ENCODE assay signal across 20 cellular contexts in genomic region chr16:70711211-70711978, GRCh38. TPM values are rescaled to one million over a fixed set of nuclear protein-coding genes. Genes with fewer than 3 reads are reported as not detected.
A peak's percentile ranks its signal among the peaks of the same experiment; 100 is the strongest.
DNase-seq lines count a peak whose midpoint lies in the region; ATAC-seq and TF ChIP-seq lines count a peak whose summit lies in the region.
"Had no signal": no experiment of that assay in that cellular context is flagged by ENCODE, and none has a peak within 500 bp of the region (broad histone marks: within the 10 kb centered on the region; RNA-seq: fewer than 3 reads in every experiment).

No MANE protein-coding gene starts in this region.

- no peak overlapping the region for H3K27ac ChIP-seq in lower lobe of right lung
- H3K27ac ChIP-seq: GM23248, HL-60 had no signal

- intact Hi-C loops in lower lobe of right lung (cut with DNase I): no loop called here

- H3K4me1 ChIP-seq in lower lobe of right lung: peaks cover 66% of the 10 kb centered on the region

- H3K27me3 ChIP-seq in lower lobe of right lung (ENCODE audit: low read depth): no peaks in the 10 kb centered on the region

- H3K9me3 ChIP-seq in T-helper 17 cell (ENCODE audit: control insufficient read depth, low read length, poor library complexity, severe bottlenecking) (no peaks in the 10 kb centered on the region), lower lobe of right lung (no peaks in the 10 kb centered on the region)

- H3K36me3 ChIP-seq in lower lobe of right lung: peaks cover 6% of the 10 kb centered on the region

- ATAC-seq in T-helper 17 cell: no peak
- peak; percentile 25 to 44 for ATAC-seq in lower lobe of right lung
- peak; percentile 12 for ATAC-seq in stimulated activated memory B cell treated with anti-CD40 and anti-IgM and Interleukin-4, amounts not matched to agents 10 μg/mL and 1 μg/mL and 100 μg/mL, for 72 hours
- no peak for ATAC-seq in HG03442 (IDR thresholded peaks at IDR 0.05; ENCODE audit: unreplicated experiment)
- ATAC-seq in GM21526 (IDR thresholded peaks at IDR 0.05; ENCODE audit: low FRiP score, unreplicated experiment): no peak
- ATAC-seq: GM12878; naive thymus-derived CD4-positive, alpha-beta T cell; PC-3 had no signal

- H3K27me3 Mint-ChIP-seq in T-helper 17 cell: no peaks in the 10 kb centered on the region
- H3K27me3 Mint-ChIP-seq in stimulated activated memory B cell treated with anti-CD40 and anti-IgM and Interleukin-4, amounts not matched to agents 10 μg/mL and 1 μg/mL and 100 μg/mL, for 72 hours: no peaks in the 10 kb centered on the region
- H3K27me3 Mint-ChIP-seq: naive thymus-derived CD4-positive, alpha-beta T cell; stimulated activated naive CD8-positive, alpha-beta T cell treated with anti-CD3 and anti-CD28 coated beads, Interleukin-15, Interleukin-2, amounts not matched to agents 100 ng/mL and 50 ng/mL, for 24 hours had no signal

- H3K36me3 Mint-ChIP-seq in T-helper 17 cell (ENCODE audit: low read depth): no peaks in the 10 kb centered on the region
- peaks cover 33% of the 10 kb centered on the region for H3K36me3 Mint-ChIP-seq in stimulated activated memory B cell treated with anti-CD40 and anti-IgM and Interleukin-4, amounts not matched to agents 10 μg/mL and 1 μg/mL and 100 μg/mL, for 72 hours

- H3K4me3 Mint-ChIP-seq in T-helper 17 cell: no peak overlapping the region
- H3K4me3 Mint-ChIP-seq in stimulated activated memory B cell treated with anti-CD40 and anti-IgM and Interleukin-4, amounts not matched to agents 10 μg/mL and 1 μg/mL and 100 μg/mL, for 72 hours: no peak overlapping the region
- H3K4me3 Mint-ChIP-seq: stimulated activated naive CD8-positive, alpha-beta T cell treated with anti-CD3 and anti-CD28 coated beads, Interleukin-15, Interleukin-2, amounts not matched to agents 100 ng/mL and 50 ng/mL, for 24 hours had no signal

- no peak for TF ChIP-seq CTCF in lower lobe of right lung (IDR thresholded peaks at IDR 0.05)

- peak overlapping the region; percentile 37 for H3K27ac Mint-ChIP-seq in T-helper 17 cell
- H3K27ac Mint-ChIP-seq in stimulated activated memory B cell treated with anti-CD40 and anti-IgM and Interleukin-4, amounts not matched to agents 10 μg/mL and 1 μg/mL and 100 μg/mL, for 72 hours: no peak overlapping the region
- H3K27ac Mint-ChIP-seq: stimulated activated naive CD8-positive, alpha-beta T cell treated with anti-CD3 and anti-CD28 coated beads, Interleukin-15, Interleukin-2, amounts not matched to agents 100 ng/mL and 50 ng/mL, for 24 hours had no signal

- H3K4me3 ChIP-seq in lower lobe of right lung: no peak overlapping the region
- H3K4me3 ChIP-seq: GM12878, GM23248 had no signal

- H3K9me3 Mint-ChIP-seq in stimulated activated memory B cell treated with anti-CD40 and anti-IgM and Interleukin-4, amounts not matched to agents 10 μg/mL and 1 μg/mL and 100 μg/mL, for 72 hours: no peaks in the 10 kb centered on the region
- H3K9me3 Mint-ChIP-seq: naive thymus-derived CD4-positive, alpha-beta T cell; stimulated activated naive CD8-positive, alpha-beta T cell treated with anti-CD3 and anti-CD28 coated beads, Interleukin-15, Interleukin-2, amounts not matched to agents 100 ng/mL and 50 ng/mL, for 24 hours had no signal

- DNase-seq in HuH-7 (ENCODE audit: low spot score) (peak; percentile 88), T-helper 17 cell (no peak), lower lobe of right lung (no peak), COLO829 (ENCODE audit: low spot score) (no peak)
- DNase-seq: activated CD8-positive, alpha-beta memory T cell treated with anti-CD3 and anti-CD28 coated beads, Interleukin-2, amount 50 U/mL, for 4 hours; activated naive CD4-positive, alpha-beta T cell; Calu3; cortex of kidney; foreskin melanocyte; GM23248; KBM-7; naive thymus-derived CD4-positive, alpha-beta T cell; NCI-H2081 treated with DMSO at 0.1 percent for 48 hours; PC-3 had no signal

- peaks cover 3% of the 10 kb centered on the region for H3K4me1 Mint-ChIP-seq in T-helper 17 cell
- no peaks in the 10 kb centered on the region for H3K4me1 Mint-ChIP-seq in stimulated activated memory B cell treated with anti-CD40 and anti-IgM and Interleukin-4, amounts not matched to agents 10 μg/mL and 1 μg/mL and 100 μg/mL, for 72 hours

RNA-seq across cellular contexts. Expression of gene MTSS2, which starts 25.5 kb away (rescaled TPM):
- total RNA-seq in T-helper 17 cell (1 to 10 TPM; 4.4 to 6.9 TPM), lower lobe of right lung (60.8 TPM)

Comparison
In these comparisons a context has a peak if more than half of its experiments do, and no peak if none do; other contexts are left out.
1. ATAC-seq: peak in lower lobe of right lung (2 of 2) and stimulated activated memory B cell treated with anti-CD40 and anti-IgM and Interleukin-4, amounts not matched to agents 10 μg/mL and 1 μg/mL and 100 μg/mL, for 72 hours (single experiment); none in T-helper 17 cell (single experiment), HG03442 (single experiment) and GM21526 (single experiment).